In genomic region chr16:35732046-35732810, GRCh38 we compare ENCODE assay signal across 18 cellular contexts.
"Had no signal": no experiment of that assay in that cellular context is flagged by ENCODE, and none has a peak within 500 bp of the region (broad histone marks: within the 10 kb centered on the region; RNA-seq: fewer than 3 reads in every experiment).

No MANE protein-coding gene starts in this region.

- H3K9me2 ChIP-seq: SK-N-SH had no signal

- H3K9ac ChIP-seq: SK-N-SH had no signal

- H3K4me2 ChIP-seq: SK-N-SH had no signal

- DNase-seq: KBM-7, MV-4-11, NCI-H1048, NCI-H1105, NCI-H1417, NCI-H1436 treated with DMSO at 0.1 percent for 48 hours, NCI-H1694, NCI-H187 treated with DMSO at 0.1 percent for 48 hours, NCI-H2029 treated with DMSO at 0.1 percent for 48 hours, NCI-H226, NCI-H446, NCI-H510A, NCI-H524 treated with DMSO at 0.1 percent for 48 hours, NCI-H748 treated with DMSO at 0.1 percent for 48 hours, RPMI8226, SHP77, SK-N-SH, SW 1271 had no signal

- H3K9me3 ChIP-seq: SK-N-SH had no signal
